Comparison of ENCODE assay signal across 20 cellular contexts in the genomic region with DNA sequence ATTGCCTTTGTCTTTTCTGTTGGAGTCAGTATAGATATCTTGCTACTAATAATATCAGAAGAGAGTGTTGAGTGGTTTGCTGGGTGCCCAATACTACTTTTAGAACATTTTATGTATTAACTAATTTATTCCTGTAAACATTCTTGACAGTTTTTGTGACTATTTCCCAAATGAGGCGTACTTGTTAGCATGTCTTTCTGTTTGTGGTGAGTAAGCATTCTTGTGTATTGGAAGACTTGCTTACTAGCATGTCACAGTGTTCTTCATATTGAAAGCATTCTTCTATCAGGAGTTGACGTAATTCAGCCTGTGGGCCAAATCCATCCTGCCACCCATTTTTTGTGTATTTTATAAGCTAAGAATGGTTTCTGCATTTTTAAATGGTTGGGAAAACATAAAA. TPM values are rescaled to one million over a fixed set of nuclear protein-coding genes. Genes with fewer than 3 reads are reported as not detected.
A peak's percentile ranks its signal among the peaks of the same experiment; 100 is the strongest.
DNase-seq lines count a peak whose midpoint lies in the region; ATAC-seq and TF ChIP-seq lines count a peak whose summit lies in the region.
"Had no signal": no experiment of that assay in that cellular context is flagged by ENCODE, and none has a peak within 500 bp of the region (broad histone marks: within the 10 kb centered on the region; RNA-seq: fewer than 3 reads in every experiment).

No MANE protein-coding gene starts in this region.

- H3K27ac ChIP-seq in cingulate gyrus (ENCODE audit: low read depth, low read length) (peak overlapping the region; percentile 54), substantia nigra (ENCODE audit: low read depth, low read length, poor library complexity, severe bottlenecking) (peak overlapping the region; percentile 38), SJCRH30 (no peak overlapping the region)
- H3K27ac ChIP-seq: 22Rv1, PC-9 had no signal

- H3K27me3 ChIP-seq in SJCRH30 = no peaks in the 10 kb centered on the region
- H3K27me3 ChIP-seq: MG63 had no signal

- H3K4me3 ChIP-seq in AG10803 (ENCODE audit: low read length) (no peak overlapping the region), foreskin fibroblast (ENCODE audit: low read depth in 1 of 2, low read length in 2 of 2) (no peak overlapping the region), SJCRH30 (no peak overlapping the region)
- H3K4me3 ChIP-seq: GM23338, HAP-1, MG63, PC-9 had no signal

- H3K4me1 ChIP-seq in SJCRH30 = peaks cover 7% of the 10 kb centered on the region

- no peak for ATAC-seq in GM18907 (IDR thresholded peaks at IDR 0.05; ENCODE audit: unreplicated experiment)
- ATAC-seq: GM23338, Right ventricle myocardium inferior had no signal

- DNase-seq in AG10803 (ENCODE audit: low read depth) (peak; percentile 1), foreskin fibroblast (peak; percentile 7 to 32), substantia nigra (lab: John Stamatoyannopoulos, UW) (no peak), SJCRH30 (no peak), NCI-H2029 (lab: John Stamatoyannopoulos, UW) (no peak)
- DNase-seq: HFFc6, IMR-90, KG1, MG63, NCI-H1105 treated with DMSO at 0.1 percent for 48 hours, NCI-H2029 treated with DMSO at 0.1 percent for 48 hours, NCI-H446 treated with DMSO at 0.1 percent for 48 hours, NCI-H526 treated with DMSO at 0.1 percent for 48 hours, PC-9 had no signal

- no peaks in the 10 kb centered on the region for H3K9me3 ChIP-seq in SJCRH30 (replicated peaks)
- H3K9me3 ChIP-seq: HAP-1, MG63 had no signal

- TF ChIP-seq CTCF in AG10803 (conservative IDR thresholded peaks at IDR 0.05; ENCODE audit: low read length) = no peak
- TF ChIP-seq CTCF in foreskin fibroblast (IDR thresholded peaks at IDR 0.05; ENCODE audit: low read depth, low read length) = no peak

- no peaks in the 10 kb centered on the region for H3K36me3 ChIP-seq in SJCRH30
- H3K36me3 ChIP-seq: HAP-1, MG63 had no signal

RNA-seq across cellular contexts. Expression of a gene that starts 20.3 kb away (rescaled TPM):
- total RNA-seq in SJCRH30 (2014; rRNA removed; shearing (Covaris generic)) = 1.7 and 1.8 TPM in 2 replicates

Comparison
In these comparisons a context has a peak if more than half of its experiments do, and no peak if none do; other contexts are left out.
1. DNase-seq: peak in AG10803 (single experiment) and foreskin fibroblast (2 of 2); none in substantia nigra (0 of 49), SJCRH30 (0 of 2) and NCI-H2029 (single experiment).